ENCODE assay signal across 24 cellular contexts in the genomic region with DNA sequence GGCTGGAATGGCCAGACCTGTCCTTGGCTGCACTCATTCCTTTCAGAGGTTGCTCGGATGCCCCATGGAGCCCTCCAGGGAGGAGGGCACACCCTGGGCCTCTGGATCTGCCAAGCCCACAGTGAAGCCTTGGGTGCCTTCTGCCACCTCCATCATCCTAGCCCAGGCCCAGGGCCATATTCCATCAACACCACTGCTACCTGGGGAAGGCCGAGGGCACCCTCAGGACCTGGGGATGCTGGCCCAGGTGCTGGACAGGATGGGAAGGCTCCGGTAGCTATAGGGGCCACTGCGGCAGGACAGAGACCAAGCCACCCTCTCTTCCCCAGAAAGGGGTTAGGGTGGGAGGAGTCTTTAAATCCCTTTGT. TPM values are rescaled to one million over a fixed set of nuclear protein-coding genes. Genes with fewer than 3 reads are reported as not detected.
DNase-seq lines count a peak whose midpoint lies in the region; TF ChIP-seq lines count a peak whose summit lies in the region.
"Had no signal": no experiment of that assay in that cellular context is flagged by ENCODE, and none has a peak within 500 bp of the region (broad histone marks: within the 10 kb centered on the region; RNA-seq: fewer than 3 reads in every experiment).

No MANE protein-coding gene starts in this region.

- no peak overlapping the region for H3K18ac ChIP-seq in neuronal stem cell (ENCODE audit: low read length)

- H2BK120ac ChIP-seq in neuronal stem cell (ENCODE audit: low read depth, low read length), result no peak overlapping the region

- H2BK12ac ChIP-seq in neuronal stem cell (ENCODE audit: low read length), result no peak overlapping the region

- peak overlapping the region; percentile 9 for H3K9ac ChIP-seq in neuronal stem cell (ENCODE audit: low read depth, low read length, poor library complexity)

- H3K4me1 ChIP-seq in right atrium auricular region (peaks cover 0 to 48% of the 10 kb centered on the region in 2 donors), neuronal stem cell (ENCODE audit: control insufficient read depth in 2 of 2, insufficient read depth in 1 of 2, low read depth in 1 of 2, low read length in 2 of 2) (peaks cover 0 to 7% of the 10 kb centered on the region in 2 donors)

- H2BK15ac ChIP-seq in neuronal stem cell (ENCODE audit: low read length), result no peak overlapping the region

- H3K23ac ChIP-seq in neuronal stem cell (ENCODE audit: low read depth, low read length, poor library complexity), result no peak overlapping the region

- no peak overlapping the region for H4K91ac ChIP-seq in neuronal stem cell (ENCODE audit: low read depth, low read length, poor library complexity)

- no peaks in the 10 kb centered on the region for H3K27me3 ChIP-seq in right atrium auricular region
- peaks cover 0 to 23% (median 0%) of the 10 kb centered on the region in 3 experiments for H3K27me3 ChIP-seq in neuronal stem cell (ENCODE audit: control insufficient read depth in 3 of 3, insufficient read depth in 3 of 3, low read depth in 1 of 3, low read length in 3 of 3)
- no peaks in the 10 kb centered on the region for H3K27me3 ChIP-seq in MG63
- H3K27me3 ChIP-seq: SJSA1 had no signal

- H3K4me3 ChIP-seq in right atrium auricular region (no peak overlapping the region), coronary artery (no peak overlapping the region), neuronal stem cell (ENCODE audit: low read length in 2 of 2) (no peak overlapping the region), MG63 (no peak overlapping the region)
- H3K4me3 ChIP-seq: SJSA1 had no signal

- no peaks in the 10 kb centered on the region for H3K36me3 ChIP-seq in right atrium auricular region
- no peaks in the 10 kb centered on the region for H3K36me3 ChIP-seq in neuronal stem cell (replicated peaks in 1 of 2; ENCODE audit: control insufficient read depth in 2 of 2, insufficient read depth in 2 of 2, low read length in 2 of 2)
- no peaks in the 10 kb centered on the region for H3K36me3 ChIP-seq in MG63
- H3K36me3 ChIP-seq: SJSA1 had no signal

- H3K4me2 ChIP-seq in neuronal stem cell (ENCODE audit: insufficient read depth, low read length, poor library complexity, severe bottlenecking), result no peak overlapping the region

- H3K9me3 ChIP-seq in right atrium auricular region (no peaks in the 10 kb centered on the region), neuronal stem cell (replicated peaks in 1 of 2; ENCODE audit: control insufficient read depth in 2 of 2, insufficient read depth in 1 of 2, low read depth in 1 of 2, low read length in 2 of 2) (peaks cover 0 to 3% of the 10 kb centered on the region in 2 donors), MG63 (no peaks in the 10 kb centered on the region)
- H3K9me3 ChIP-seq: SJSA1 had no signal

- DNase-seq in cardiac septum (ENCODE audit: low spot score) (peak; percentile 71), right atrium auricular region (ENCODE audit: low spot score) (no peak), coronary artery (ENCODE audit: low spot score) (peak; percentile 58), neuronal stem cell (ENCODE audit: low spot score) (no peak), MG63 (no peak), UCSD-AML1 (lab: John Stamatoyannopoulos, UW; ENCODE audit: unreplicated experiment) (no peak), activated gamma-delta T cell treated with Interleukin-2 at 50 U/mL for 16 hours (no peak)
- DNase-seq: AML-193; C1 segment of cervical spinal cord; Calu3; GDM1; Karpas-422; NCI-H1694; NCI-H2081; NCI-H2171; NCI-H345; NCI-H524; NCI-H774; NK-92 treated with Interleukin-12 subunit alpha and Interleukin-12 subunit beta, amount 100 ng/mL, for 24 hours had no signal

- no peak overlapping the region for H4K8ac ChIP-seq in neuronal stem cell (ENCODE audit: low read depth, low read length)

- no peak overlapping the region for H2BK5ac ChIP-seq in neuronal stem cell (ENCODE audit: low read length)

- H3K79me1 ChIP-seq in neuronal stem cell (ENCODE audit: low read depth, low read length), result no peaks in the 10 kb centered on the region

- H2AK5ac ChIP-seq in neuronal stem cell (ENCODE audit: low read depth, low read length), result no peak overlapping the region

- intact Hi-C loops in cardiac septum (cut with DNase I), result no loop called here

- H2AFZ ChIP-seq in neuronal stem cell (ENCODE audit: low read length), result no peak overlapping the region

- TF ChIP-seq CTCF in right atrium auricular region (IDR thresholded peaks at IDR 0.05) (no peak), coronary artery (IDR thresholded peaks at IDR 0.05) (no peak)

- H3K14ac ChIP-seq in neuronal stem cell (ENCODE audit: low read length), result no peak overlapping the region

- H3K4ac ChIP-seq in neuronal stem cell (ENCODE audit: low read length), result no peak overlapping the region

- no CpG with 5 or more reads among the region's 4 CpGs for WGBS in neuronal stem cell (ENCODE audit: extremely low coverage in 2 of 2, insufficient read length in 2 of 2, insufficient replicate concordance in 1 of 2), 2 donors

- H3K27ac ChIP-seq in right atrium auricular region (no peak overlapping the region), coronary artery (no peak overlapping the region), neuronal stem cell (replicated peaks; ENCODE audit: low read length) (no peak overlapping the region)
- H3K27ac ChIP-seq: SJSA1 had no signal

RNA-seq across cellular contexts. Expression of gene OPN4, which starts 0.8 kb away (rescaled TPM):
- total RNA-seq in cardiac septum (not detected), right atrium auricular region (under 1 TPM; 0.19 to 0.31 TPM)
- not detected for polyA plus RNA-seq in neuronal stem cell (2013, experiment 1 of 2)
- not detected for polyA plus RNA-seq in neuronal stem cell (2013, experiment 2 of 2)
- total RNA-seq in MG63 (2014; rRNA removed; shearing (Covaris generic); ENCODE audit: low replicate concordance), result not detected in 2 replicates
- total RNA-seq: A172; Calu3; CD8-positive, alpha-beta memory T cell; H1; SJSA1 had no signal
- polyA plus RNA-seq: AG04450; CD8-positive, alpha-beta memory T cell; H1 had no signal

RNA-seq across cellular contexts. Expression of gene LDB3, which starts 13.2 kb away (rescaled TPM):
- 1,178 TPM for total RNA-seq in cardiac septum
- total RNA-seq in right atrium auricular region, result 100 to 1,000 TPM; 448 to 908 TPM
- 0.08 TPM for polyA plus RNA-seq in neuronal stem cell (2013, experiment 1 of 2)
- 0.11 TPM for polyA plus RNA-seq in neuronal stem cell (2013, experiment 2 of 2)
- not detected in 2 replicates for total RNA-seq in MG63 (2014; rRNA removed; shearing (Covaris generic); ENCODE audit: low replicate concordance)
- total RNA-seq: Calu3 had no signal
- polyA plus RNA-seq: CD8-positive, alpha-beta memory T cell had no signal

Comparison
In these comparisons a context has a peak if more than half of its experiments do, and no peak if none do; other contexts are left out.
1. DNase-seq: peak in cardiac septum (single experiment) and coronary artery (single experiment); none in right atrium auricular region (single experiment), neuronal stem cell (single experiment), MG63 (single experiment), UCSD-AML1 (single experiment) and activated gamma-delta T cell treated with Interleukin-2 at 50 U/mL for 16 hours (single experiment).
2. RNA of gene LDB3, which starts 13.2 kb away (total RNA-seq): 1,178 TPM in cardiac septum (single experiment) and 448 to 908 TPM in right atrium auricular region; not detected in MG63; every median in the first group is over 100 times any median in the second.